In genomic region chr1:158285756-158286241, GRCh38 we compare ENCODE assay signal across 8 cellular contexts. TPM values are rescaled to one million over a fixed set of nuclear protein-coding genes. Genes with fewer than 3 reads are reported as not detected.
DNase-seq lines count a peak whose midpoint lies in the region; ATAC-seq, FAIRE-seq and TF ChIP-seq lines count a peak whose summit lies in the region.

No MANE protein-coding gene starts in this region.

- FAIRE-seq in GM12892 (lab: Jason Lieb, UNC): peak; percentile 91

- no peaks in the 10 kb centered on the region for H3K9me3 ChIP-seq in naive thymus-derived CD4-positive, alpha-beta T cell (ENCODE audit: control insufficient read depth in 2 of 3, low read length in 3 of 3)

- H3K4me1 Mint-ChIP-seq in activated T-cell treated with anti-CD3 and anti-CD28 coated beads, Interleukin-2, amount 50 U/mL, for 72 hours (ENCODE audit: low read depth): peaks cover 23% of the 10 kb centered on the region
- peaks cover 4 to 23% (median 12%) of the 10 kb centered on the region in 7 donors for H3K4me1 Mint-ChIP-seq in naive thymus-derived CD4-positive, alpha-beta T cell

- H3K27me3 Mint-ChIP-seq in activated T-cell treated with anti-CD3 and anti-CD28 coated beads, Interleukin-2, amount 50 U/mL, for 72 hours (ENCODE audit: low read depth): peaks cover 12% of the 10 kb centered on the region
- peaks cover 0 to 62% (median 36%) of the 10 kb centered on the region in 5 donors for H3K27me3 Mint-ChIP-seq in naive thymus-derived CD4-positive, alpha-beta T cell

- H3K36me3 Mint-ChIP-seq in activated T-cell treated with anti-CD3 and anti-CD28 coated beads, Interleukin-2, amount 50 U/mL, for 72 hours (ENCODE audit: insufficient read depth in 2 of 2): peaks cover 3 to 4% of the 10 kb centered on the region in 2 donors
- H3K36me3 Mint-ChIP-seq in naive thymus-derived CD4-positive, alpha-beta T cell: peaks cover 0 to 8% (median 0%) of the 10 kb centered on the region in 5 donors

- H3K4me1 ChIP-seq in naive thymus-derived CD4-positive, alpha-beta T cell (ENCODE audit: control insufficient read depth in 2 of 2, insufficient read depth in 2 of 2, low read length in 2 of 2): no peaks in the 10 kb centered on the region

- DNase-seq in GM12892 (ENCODE audit: insufficient read length) (no peak), dedifferentiated amniotic fluid mesenchymal stem cell (ENCODE audit: extremely low spot score) (no peak), NCI-H446 (lab: John Stamatoyannopoulos, UW) (no peak), HuH-7.5 (ENCODE audit: low spot score) (no peak)
- peak; percentile 10 to 11 for DNase-seq in activated T-cell treated with anti-CD3 and anti-CD28 coated beads, Interleukin-2, amount 50 U/mL, for 72 hours
- DNase-seq in naive thymus-derived CD4-positive, alpha-beta T cell: peak in 1 of 9 donors; percentile 28

- POLR2A ChIA-PET in naive thymus-derived CD4-positive, alpha-beta T cell (lab: Charles Lee): no interaction called here

- TF ChIP-seq POLR2A in GM12892 (IDR thresholded peaks at IDR 0.05; ENCODE audit: low read depth, low read length): no peak

- peaks cover 3 to 5% of the 10 kb centered on the region in 2 donors for H3K9me3 Mint-ChIP-seq in activated T-cell treated with anti-CD3 and anti-CD28 coated beads, Interleukin-2, amount 50 U/mL, for 72 hours
- H3K9me3 Mint-ChIP-seq in naive thymus-derived CD4-positive, alpha-beta T cell: peaks cover 0 to 18% (median 12%) of the 10 kb centered on the region in 11 donors

- peaks cover 0 to 3% of the 10 kb centered on the region in 2 donors for H3K27me3 ChIP-seq in naive thymus-derived CD4-positive, alpha-beta T cell (ENCODE audit: control insufficient read depth in 2 of 2, insufficient read depth in 2 of 2, low read length in 2 of 2)

- peak overlapping the region; percentile 34 to 38 for H3K4me3 Mint-ChIP-seq in activated T-cell treated with anti-CD3 and anti-CD28 coated beads, Interleukin-2, amount 50 U/mL, for 72 hours
- H3K4me3 Mint-ChIP-seq in naive thymus-derived CD4-positive, alpha-beta T cell: peak overlapping the region in 4 of 10 donors; percentile 5 to 41 (median 20)

- CTCF ChIA-PET in naive thymus-derived CD4-positive, alpha-beta T cell (lab: Charles Lee): no interaction called here

- ATAC-seq in GM21367 (IDR thresholded peaks at IDR 0.05; ENCODE audit: unreplicated experiment) (peak; percentile 67), HG03521 (IDR thresholded peaks at IDR 0.05; ENCODE audit: unreplicated experiment) (peak; percentile 69)
- ATAC-seq in activated T-cell treated with anti-CD3 and anti-CD28 coated beads, Interleukin-2, amount 50 U/mL, for 72 hours (replicated peaks in 1 of 2): peak; percentile 55 to 56
- ATAC-seq in naive thymus-derived CD4-positive, alpha-beta T cell: peak; percentile 82

- H3K36me3 ChIP-seq in naive thymus-derived CD4-positive, alpha-beta T cell (ENCODE audit: control insufficient read depth in 2 of 3, insufficient read depth in 3 of 3, low read length in 3 of 3): no peaks in the 10 kb centered on the region

- no peak overlapping the region for H3K4me3 ChIP-seq in naive thymus-derived CD4-positive, alpha-beta T cell (ENCODE audit: low read length)

- intact Hi-C loops in naive thymus-derived CD4-positive, alpha-beta T cell (cut with micrococcal nuclease): no loop called here

- H3K27ac ChIP-seq in naive thymus-derived CD4-positive, alpha-beta T cell (ENCODE audit: low read depth, low read length): no peak overlapping the region

- H3K27ac Mint-ChIP-seq in activated T-cell treated with anti-CD3 and anti-CD28 coated beads, Interleukin-2, amount 50 U/mL, for 72 hours: no peak overlapping the region
- peak overlapping the region in 1 of 9 donors; percentile 70 for H3K27ac Mint-ChIP-seq in naive thymus-derived CD4-positive, alpha-beta T cell

RNA-seq across cellular contexts. Expression of gene CD1C, which starts 3.9 kb away (rescaled TPM):
- 3.9 TPM for polyA plus RNA-seq in GM12892 (2012; ENCODE audit: missing spikeins)
- under 1 TPM in 1 of 2 donors, not detected in 1; 0.16 TPM for total RNA-seq in activated T-cell treated with anti-CD3 and anti-CD28 coated beads, Interleukin-2, amount 50 U/mL, for 72 hours
- 10 to 100 TPM in 1 of 5 experiments, 1 to 10 TPM in 1, under 1 TPM in 1, not detected in 2; 0.32 to 12.1 (median 2.1) TPM for total RNA-seq in naive thymus-derived CD4-positive, alpha-beta T cell
- polyA plus RNA-seq in naive thymus-derived CD4-positive, alpha-beta T cell: under 1 TPM in 1 of 2 donors, not detected in 1; 0.24 TPM

RNA-seq across cellular contexts. Expression of gene CD1A, which starts 31.6 kb away (rescaled TPM):
- not detected for polyA plus RNA-seq in GM12892 (2012; ENCODE audit: missing spikeins)
- not detected for total RNA-seq in activated T-cell treated with anti-CD3 and anti-CD28 coated beads, Interleukin-2, amount 50 U/mL, for 72 hours
- total RNA-seq in naive thymus-derived CD4-positive, alpha-beta T cell: under 1 TPM in 2 of 5 experiments, not detected in 3; 0.17 to 0.83 TPM
- polyA plus RNA-seq in naive thymus-derived CD4-positive, alpha-beta T cell: not detected

RNA-seq across cellular contexts. Expression of gene CD1B, which starts 45.5 kb away (rescaled TPM):
- not detected for polyA plus RNA-seq in GM12892 (2012; ENCODE audit: missing spikeins)
- total RNA-seq in activated T-cell treated with anti-CD3 and anti-CD28 coated beads, Interleukin-2, amount 50 U/mL, for 72 hours: not detected
- total RNA-seq in naive thymus-derived CD4-positive, alpha-beta T cell: under 1 TPM in 1 of 5 experiments, not detected in 4; 0.27 TPM
- not detected for polyA plus RNA-seq in naive thymus-derived CD4-positive, alpha-beta T cell

Comparison
In these comparisons a context has a peak if more than half of its experiments do, and no peak if none do; other contexts are left out.
1. DNase-seq: peak in activated T-cell treated with anti-CD3 and anti-CD28 coated beads, Interleukin-2, amount 50 U/mL, for 72 hours (2 of 2); none in GM12892 (single experiment), dedifferentiated amniotic fluid mesenchymal stem cell (single experiment), NCI-H446 (0 of 2) and HuH-7.5 (single experiment).
2. Peak in every context shown above with its lines, with median percentiles within 50 percentile points of each other: ATAC-seq.